ENCODE assay signal across 12 cellular contexts in genomic region chr18:3508576-3509559, GRCh38. TPM values are rescaled to one million over a fixed set of nuclear protein-coding genes. Genes with fewer than 3 reads are reported as not detected.
DNase-seq lines count a peak whose midpoint lies in the region; ATAC-seq and TF ChIP-seq lines count a peak whose summit lies in the region.
"Had no signal": no experiment of that assay in that cellular context is flagged by ENCODE, and none has a peak within 500 bp of the region (broad histone marks: within the 10 kb centered on the region; RNA-seq: fewer than 3 reads in every experiment).

No MANE protein-coding gene starts in this region.

- intact Hi-C loops in spleen (cut with DNase I; ENCODE audit: low total_unique reads): no loop called here

- TF ChIP-seq EP300 in SK-N-SH (IDR thresholded peaks at IDR 0.05; ENCODE audit: borderline replicate concordance in 1 of 2, low read depth in 1 of 2, low read length in 1 of 2): no peak

- H3K4me3 ChIP-seq in NT2/D1 (ENCODE audit: insufficient read length, low read depth): no peak overlapping the region
- no peak overlapping the region for H3K4me3 ChIP-seq in iPS-15b (ENCODE audit: low read depth, low read length)
- H3K4me3 ChIP-seq in spleen: no peak overlapping the region
- H3K4me3 ChIP-seq in SK-N-SH (ENCODE audit: low read depth in 2 of 2, low read length in 1 of 2): no peak overlapping the region
- H3K4me3 ChIP-seq: left ventricle myocardium inferior, pancreas had no signal

- no peak for TF ChIP-seq POLR2A in spleen (IDR thresholded peaks at IDR 0.05)

- 70 to 85% (median 72%) methylated on average over 17 of the region's 17 CpGs for WGBS in spleen, 5 donors
- 88% methylated on average over 14 of the region's 17 CpGs for WGBS in SK-N-SH (ENCODE audit: low lambda C conversion rate)

- CTCF ChIA-PET in SK-N-SH (lab: Yijun Ruan, JAX): interaction anchor here (0.9 to 1.2 kb wide), 2 partner anchors 10 to 20 kb away, joined by 3 read pairs; no protein-coding TSS in a partner anchor

- no peaks in the 10 kb centered on the region for H3F3A ChIP-seq in SK-N-SH (replicated peaks; ENCODE audit: insufficient read depth)

- no peaks in the 10 kb centered on the region for H3K36me3 ChIP-seq in NT2/D1 (ENCODE audit: insufficient read depth, insufficient read length, low read length)
- H3K36me3 ChIP-seq in iPS-15b (ENCODE audit: control insufficient read depth, insufficient read depth, low read length): no peaks in the 10 kb centered on the region
- H3K36me3 ChIP-seq in spleen: no peaks in the 10 kb centered on the region
- H3K36me3 ChIP-seq in SK-N-SH (replicated peaks in 1 of 2; ENCODE audit: control insufficient read depth in 1 of 2, insufficient read depth in 2 of 2, low read length in 1 of 2): no peaks in the 10 kb centered on the region
- H3K36me3 ChIP-seq: left ventricle myocardium inferior, pancreas had no signal

- DNase-seq in NCI-H1417 (lab: John Stamatoyannopoulos, UW) (peak in 2 of 3 experiments; percentile 25 to 78), NCI-H1417 treated with DMSO at 0.1 percent for 48 hours (lab: John Stamatoyannopoulos, UW) (no peak), NT2/D1 (ENCODE audit: low read depth, low spot score) (no peak), spleen (no peak), SK-N-SH (no peak), SKM-1 treated with dmso at 0.1 percent for 144 hours (lab: John Stamatoyannopoulos, UW; ENCODE audit: unreplicated experiment) (no peak)
- DNase-seq: activated CD4-positive, CD25-positive, alpha-beta regulatory T cell; DND-41; left ventricle myocardium inferior; pancreas had no signal

- TF ChIP-seq RAD21 in SK-N-SH (IDR thresholded peaks at IDR 0.05; ENCODE audit: low read length): no peak

- no peaks in the 10 kb centered on the region for H3K79me2 ChIP-seq in SK-N-SH (ENCODE audit: insufficient read depth)

- no peak for ATAC-seq in HG03469 (IDR thresholded peaks at IDR 0.05; ENCODE audit: unreplicated experiment)
- ATAC-seq: pancreas had no signal

- H3K9me2 ChIP-seq in SK-N-SH: no peaks in the 10 kb centered on the region

- H3K9ac ChIP-seq in NT2/D1 (ENCODE audit: insufficient read length, low read depth) (peak overlapping the region; percentile 52), iPS-15b (ENCODE audit: low read depth, low read length) (peak overlapping the region; percentile 3), SK-N-SH (no peak overlapping the region)

- no peak overlapping the region for H3K4me2 ChIP-seq in SK-N-SH

- no peaks in the 10 kb centered on the region for H4K20me1 ChIP-seq in SK-N-SH (ENCODE audit: insufficient read depth)

- no peak overlapping the region for H2AFZ ChIP-seq in SK-N-SH (ENCODE audit: low read depth)

- H3K9me3 ChIP-seq in NT2/D1 (ENCODE audit: insufficient read depth, low read length) (no peaks in the 10 kb centered on the region), iPS-15b (ENCODE audit: control insufficient read depth, insufficient read depth, low read length) (no peaks in the 10 kb centered on the region), spleen (no peaks in the 10 kb centered on the region), SK-N-SH (no peaks in the 10 kb centered on the region)
- H3K9me3 ChIP-seq: left ventricle myocardium inferior, pancreas had no signal

- POLR2A ChIA-PET in SK-N-SH (lab: Yijun Ruan, JAX): no interaction called here

- H3K27ac ChIP-seq in spleen: peak overlapping the region in 5 of 8 donors; percentile 2 to 68 (median 53)
- H3K27ac ChIP-seq in SK-N-SH (ENCODE audit: low read depth in 2 of 2, low read length in 1 of 2): no peak overlapping the region
- H3K27ac ChIP-seq: left ventricle myocardium inferior, pancreas had no signal

- TF ChIP-seq CTCF in spleen (IDR thresholded peaks at IDR 0.05 in 8 of 11, conservative IDR thresholded peaks at IDR 0.05 in 3 of 11) (no peak), SK-N-SH (IDR thresholded peaks at IDR 0.05) (no peak)

- H3K27me3 ChIP-seq in NT2/D1 (ENCODE audit: insufficient read depth, insufficient read length) (no peaks in the 10 kb centered on the region), iPS-15b (ENCODE audit: control insufficient read depth, insufficient read depth, low read length) (no peaks in the 10 kb centered on the region), spleen (replicated peaks in 1 of 7) (no peaks in the 10 kb centered on the region), SK-N-SH (ENCODE audit: insufficient read depth) (no peaks in the 10 kb centered on the region)
- H3K27me3 ChIP-seq: pancreas had no signal

- no peaks in the 10 kb centered on the region for H3K4me1 ChIP-seq in NT2/D1 (ENCODE audit: insufficient read depth, insufficient read length)
- peaks cover 7% of the 10 kb centered on the region for H3K4me1 ChIP-seq in iPS-15b (ENCODE audit: control insufficient read depth, insufficient read depth, low read length)
- H3K4me1 ChIP-seq in spleen: peaks cover 0 to 2% (median 0%) of the 10 kb centered on the region in 6 donors
- peaks cover 6 to 11% of the 10 kb centered on the region in 2 experiments; a peak in 3 of 4 replicates for H3K4me1 ChIP-seq in SK-N-SH (ENCODE audit: control insufficient read depth in 1 of 2, insufficient read depth in 2 of 2, low read depth in 1 of 2, low read length in 1 of 2)
- H3K4me1 ChIP-seq: left ventricle myocardium inferior, pancreas had no signal

TF ChIP-seq in SK-N-SH, 30 proteins besides CTCF, POLR2A, EP300 and RAD21:
- TF ChIP-seq FOXJ3 (CRISPR knock-in tag; IDR thresholded peaks at IDR 0.05): no peak
- no peak for TF ChIP-seq NFIC (IDR thresholded peaks at IDR 0.05; ENCODE audit: borderline replicate concordance)
- TF ChIP-seq POLR2AphosphoS5 (IDR thresholded peaks at IDR 0.05; ENCODE audit: low read depth, low read length): no peak
- no peak for TF ChIP-seq MAX (IDR thresholded peaks at IDR 0.05; ENCODE audit: low read depth)
- TF ChIP-seq CHD2 (IDR thresholded peaks at IDR 0.05; ENCODE audit: low read length, partially characterized antibody): no peak
- no peak for TF ChIP-seq EZH2phosphoT487 (IDR thresholded peaks at IDR 0.05; ENCODE audit: borderline replicate concordance, low read depth)
- no peak for TF ChIP-seq FOXM1 (IDR thresholded peaks at IDR 0.05; ENCODE audit: low read depth)
- TF ChIP-seq IRF3 (IDR thresholded peaks at IDR 0.05; ENCODE audit: low read depth, low read length): no peak
- TF ChIP-seq JUND (IDR thresholded peaks at IDR 0.05): no peak
- no peak for TF ChIP-seq SIN3A (IDR thresholded peaks at IDR 0.05; ENCODE audit: borderline replicate concordance, low read depth, low read length)
- no peak for TF ChIP-seq USF1 (IDR thresholded peaks at IDR 0.05; ENCODE audit: borderline replicate concordance, low read depth)
- no peak for TF ChIP-seq ZBTB33 (IDR thresholded peaks at IDR 0.05; ENCODE audit: borderline replicate concordance, low read depth)
- no peak for TF ChIP-seq RCOR1 (IDR thresholded peaks at IDR 0.05; ENCODE audit: low read length)
- TF ChIP-seq SMC3 (IDR thresholded peaks at IDR 0.05; ENCODE audit: low read depth, low read length): no peak
- TF ChIP-seq ELF1 (IDR thresholded peaks at IDR 0.05): no peak
- TF ChIP-seq RFX5 (IDR thresholded peaks at IDR 0.05; ENCODE audit: low read length): no peak
- TF ChIP-seq MXI1 (IDR thresholded peaks at IDR 0.05; ENCODE audit: low read depth, low read length): no peak
- no peak for TF ChIP-seq USF2 (IDR thresholded peaks at IDR 0.05; ENCODE audit: borderline replicate concordance, low read depth, low read length)

RNA-seq across cellular contexts. Expression of gene TGIF1, which starts 58.9 kb away (rescaled TPM):
- 10 to 100 TPM; 25.3 to 64.5 (median 39.9) TPM for total RNA-seq in spleen
- polyA plus RNA-seq in spleen (10 to 100 TPM; 27.7 to 35.7 (median 28.4) TPM), SK-N-SH (2012; rRNA removed) (82.3 and 113 TPM in 2 replicates)
- polyA plus RNA-seq in SK-N-SH (2012; cell fraction: cytosol; rRNA removed): 78.8 and 86.9 TPM in 2 replicates
- 121 and 190 TPM in 2 replicates for polyA plus RNA-seq in SK-N-SH (2012; cell fraction: nucleus; rRNA removed)

Comparison
In these comparisons a context has a peak if more than half of its experiments do, and no peak if none do; other contexts are left out.
1. DNase-seq: peak in NCI-H1417 (2 of 3); none in NCI-H1417 treated with DMSO at 0.1 percent for 48 hours (single experiment), NT2/D1 (single experiment), spleen (single experiment), SK-N-SH (single experiment) and SKM-1 treated with dmso at 0.1 percent for 144 hours (single experiment).
2. H3K27ac ChIP-seq: peak in spleen (5 of 8); none in SK-N-SH (0 of 2).